29 cellular contexts compared by ENCODE assay signal in genomic region chrX:77922768-77923167, GRCh38. TPM values are rescaled to one million over a fixed set of nuclear protein-coding genes. Genes with fewer than 3 reads are reported as not detected.
"Had no signal": no experiment of that assay in that cellular context is flagged by ENCODE, and none has a peak within 500 bp of the region (broad histone marks: within the 10 kb centered on the region; RNA-seq: fewer than 3 reads in every experiment).

No MANE protein-coding gene starts in this region.

- H3K4me3 ChIP-seq: gastrocnemius medialis, lower lobe of right lung, pancreas, right lobe of liver, thoracic aorta, tibial nerve, upper lobe of left lung had no signal

- H3K27ac ChIP-seq: gastrocnemius medialis, lower lobe of right lung, pancreas, right lobe of liver, thoracic aorta, tibial nerve, upper lobe of left lung had no signal

- H3K4me1 ChIP-seq: right lobe of liver, tibial nerve had no signal

- H3K9me3 ChIP-seq: gastrocnemius medialis, lower lobe of right lung, pancreas, right lobe of liver, thoracic aorta, tibial nerve, upper lobe of left lung had no signal

- H3K27me3 Mint-ChIP-seq: effector memory CD8-positive, alpha-beta T cell; naive thymus-derived CD8-positive, alpha-beta T cell; stimulated activated naive B cell treated with anti-CD40 and anti-IgM and Interleukin-4, amounts not matched to agents 10 μg/mL and 1 μg/mL and 100 μg/mL, for 72 hours; stimulated activated naive CD8-positive, alpha-beta T cell treated with anti-CD3 and anti-CD28 coated beads, Interleukin-15, Interleukin-2, amounts not matched to agents 100 ng/mL and 50 ng/mL, for 24 hours had no signal

- H3K36me3 ChIP-seq: gastrocnemius medialis, lower lobe of right lung, pancreas, right lobe of liver, thoracic aorta, tibial nerve, upper lobe of left lung had no signal

- H3K4me1 Mint-ChIP-seq: nephron progenitor cell had no signal

- H3K27me3 ChIP-seq: gastrocnemius medialis, pancreas, right lobe of liver, tibial nerve, upper lobe of left lung had no signal

- ATAC-seq: effector memory CD8-positive, alpha-beta T cell; esophagus mucosa; gastrocnemius medialis; left ventricle myocardium superior; lower lobe of right lung; naive thymus-derived CD8-positive, alpha-beta T cell; pancreas; right lobe of liver; stimulated activated naive B cell treated with anti-CD40 and anti-IgM and Interleukin-4, amounts not matched to agents 10 μg/mL and 1 μg/mL and 100 μg/mL, for 72 hours had no signal

- DNase-seq: cortex of kidney; effector memory CD8-positive, alpha-beta T cell; foreskin fibroblast; gastrocnemius medialis; head of caudate nucleus; left ventricle myocardium superior; lower lobe of right lung; naive thymus-derived CD8-positive, alpha-beta T cell; nephron progenitor cell; nucleus accumbens; pancreas; right lobe of liver; small intestine; stimulated activated CD4-positive, alpha-beta T cell treated with anti-CD3 and anti-CD28 coated beads, Interleukin-15, amount 100 ng/mL, for 24 hours; stimulated activated CD4-positive, alpha-beta T cell treated with anti-CD3 and anti-CD28 coated beads, Interleukin-2, amount 100 ng/mL, for 48 hours; stimulated activated naive B cell treated with anti-CD40 and anti-IgM and Interleukin-4, amounts not matched to agents 10 μg/mL and 1 μg/mL and 100 μg/mL, for 72 hours; upper lobe of left lung had no signal

- H3K9me3 Mint-ChIP-seq: naive thymus-derived CD8-positive, alpha-beta T cell; stimulated activated naive CD8-positive, alpha-beta T cell treated with anti-CD3 and anti-CD28 coated beads, Interleukin-15, Interleukin-2, amounts not matched to agents 100 ng/mL and 50 ng/mL, for 24 hours had no signal

- FAIRE-seq: endometrium, keratinocyte, urothelium cell line had no signal

- H3K27ac Mint-ChIP-seq: effector memory CD8-positive, alpha-beta T cell; nephron progenitor cell; stimulated activated naive B cell treated with anti-CD40 and anti-IgM and Interleukin-4, amounts not matched to agents 10 μg/mL and 1 μg/mL and 100 μg/mL, for 72 hours; stimulated activated naive CD8-positive, alpha-beta T cell treated with anti-CD3 and anti-CD28 coated beads, Interleukin-15, Interleukin-2, amounts not matched to agents 100 ng/mL and 50 ng/mL, for 24 hours had no signal

- H3K4me3 Mint-ChIP-seq: effector memory CD8-positive, alpha-beta T cell; naive thymus-derived CD8-positive, alpha-beta T cell; nephron progenitor cell; stimulated activated naive B cell treated with anti-CD40 and anti-IgM and Interleukin-4, amounts not matched to agents 10 μg/mL and 1 μg/mL and 100 μg/mL, for 72 hours; stimulated activated naive CD8-positive, alpha-beta T cell treated with anti-CD3 and anti-CD28 coated beads, Interleukin-15, Interleukin-2, amounts not matched to agents 100 ng/mL and 50 ng/mL, for 24 hours had no signal

RNA-seq across cellular contexts. Expression of gene PGAM4, which starts 46.7 kb away (rescaled TPM):
- total RNA-seq: dermis microvascular lymphatic vessel endothelial cell; gastrocnemius medialis; glomerular endothelial cell; left ventricle myocardium superior; lower lobe of right lung; mesenteric fat pad; myocyte; naive thymus-derived CD8-positive, alpha-beta T cell; pancreas; posterior vena cava; right lobe of liver; thoracic aorta; tibial nerve had no signal
- polyA plus RNA-seq: naive thymus-derived CD8-positive, alpha-beta T cell; pancreas; small intestine had no signal
